ENCODE assay signal across 22 cellular contexts in genomic region chr1:100253552-100253951, GRCh38.
"Had no signal": no experiment of that assay in that cellular context is flagged by ENCODE, and none has a peak within 500 bp of the region (broad histone marks: within the 10 kb centered on the region; RNA-seq: fewer than 3 reads in every experiment).

No MANE protein-coding gene starts in this region.

- H3K27ac ChIP-seq: lower lobe of right lung, sigmoid colon, transverse colon, vagina had no signal

- H3K36me3 ChIP-seq: lower lobe of right lung, sigmoid colon, transverse colon, vagina had no signal

- FAIRE-seq: endometrium had no signal

- H3K4me3 ChIP-seq: lower lobe of right lung, sigmoid colon, transverse colon, vagina had no signal

- DNase-seq: activated CD4-positive, alpha-beta T cell treated with anti-CD3 and anti-CD28 coated beads, Interleukin-2, amount 50 U/mL, for 1 hour; activated CD4-positive, CD25-positive, alpha-beta regulatory T cell treated with anti-CD3 and anti-CD28 coated beads, Interleukin-2, amount 50 U/mL, for 72 hours; activated CD8-positive, alpha-beta T cell treated with anti-CD3 and anti-CD28 coated beads, Interleukin-2, amount 10 ng/mL, durations not matched to agents 7 days and 5 days; activated gamma-delta T cell; activated naive CD4-positive, alpha-beta T cell treated with anti-CD3 and anti-CD28 coated beads, Interleukin-2, amount 50 U/mL, for 16 hours; activated naive CD8-positive, alpha-beta T cell treated with anti-CD3 and anti-CD28 coated beads, Interleukin-2, amount 50 U/mL, for 24 hours; cerebellar nuclear complex; cortex of kidney; foreskin fibroblast; lower lobe of right lung; mesendoderm; naive B cell; posterior cingulate gyrus; sigmoid colon; stimulated activated CD4-positive, alpha-beta T cell treated with anti-CD3 and anti-CD28 coated beads, Interleukin-2, amount 100 ng/mL, for 48 hours; stimulated activated CD8-positive, alpha-beta memory T cell treated with anti-CD3 and anti-CD28 coated beads, Interleukin-4, amount 100 ng/mL, for 48 hours; stimulated activated naive B cell treated with anti-CD40 and anti-IgM and Interleukin-4, amounts not matched to agents 10 μg/mL and 1 μg/mL and 100 μg/mL, for 72 hours; T-helper 9 cell; transverse colon had no signal

- H3K27me3 ChIP-seq: sigmoid colon, transverse colon, vagina had no signal

- ATAC-seq: activated CD8-positive, alpha-beta T cell treated with anti-CD3 and anti-CD28 coated beads, Interleukin-2, amount 10 ng/mL, durations not matched to agents 7 days and 5 days; activated naive CD8-positive, alpha-beta T cell treated with anti-CD3 and anti-CD28 coated beads, Interleukin-2, amount 50 U/mL, for 24 hours; left lobe of liver; stimulated activated naive B cell treated with anti-CD40 and anti-IgM and Interleukin-4, amounts not matched to agents 10 μg/mL and 1 μg/mL and 100 μg/mL, for 72 hours had no signal

- H3K9me3 ChIP-seq: lower lobe of right lung, sigmoid colon, transverse colon, vagina had no signal
